Comparison of ENCODE assay signal across 8 cellular contexts in the genomic region with DNA sequence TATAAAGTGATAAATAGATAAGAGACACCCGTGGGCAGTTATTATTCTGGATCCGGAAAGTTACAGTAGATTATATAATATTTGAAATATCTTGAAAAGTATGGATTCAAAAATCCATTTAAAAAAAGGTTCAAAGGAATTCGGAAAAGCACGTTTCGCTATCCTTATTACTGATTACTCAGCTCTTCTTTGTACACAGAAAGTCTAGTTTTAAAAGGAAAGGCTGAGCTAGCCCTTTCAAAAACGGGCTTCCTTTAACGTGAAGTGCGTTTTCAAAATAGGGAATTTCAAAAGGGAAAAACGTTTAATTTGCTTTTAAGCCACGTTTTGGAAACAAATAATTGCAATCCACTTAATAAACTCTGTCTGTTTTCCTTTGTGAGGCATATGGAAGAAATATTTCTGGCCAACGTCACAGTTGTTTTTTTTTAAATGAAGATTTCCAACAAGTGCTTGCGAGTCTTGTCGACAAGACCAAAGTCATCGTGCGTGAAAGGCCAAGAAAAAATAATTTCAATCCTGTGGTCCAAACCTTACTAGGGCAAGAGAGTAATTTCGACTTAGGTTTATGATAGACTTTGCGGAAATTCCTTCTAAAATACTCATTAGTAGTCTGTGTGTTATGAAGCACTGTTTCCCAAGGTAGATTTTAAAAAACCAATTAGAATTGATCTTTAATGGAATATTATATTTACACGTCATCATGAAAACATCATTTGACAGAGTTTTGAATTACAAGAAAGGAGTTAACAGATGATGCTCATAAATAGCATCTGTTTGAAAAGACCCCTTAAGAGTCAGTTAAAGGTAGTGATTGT. TPM values are rescaled to one million over a fixed set of nuclear protein-coding genes. Genes with fewer than 3 reads are reported as not detected.
DNase-seq lines count a peak whose midpoint lies in the region; ATAC-seq and TF ChIP-seq lines count a peak whose summit lies in the region.

No MANE protein-coding gene starts in this region.

- TF ChIP-seq CTCF in PC-9 (conservative IDR thresholded peaks at IDR 0.05), result no peak

- H3K4me3 ChIP-seq in PC-9, result peak overlapping the region; percentile 71
- peak overlapping the region; percentile 87 for H3K4me3 ChIP-seq in ectodermal cell (ENCODE audit: insufficient read depth, low read depth, low read length)
- peak overlapping the region; percentile 79 for H3K4me3 ChIP-seq in naive thymus-derived CD4-positive, alpha-beta T cell (ENCODE audit: low read length)

- BruUV-seq in PC-9 (replicated peaks; lab: Mats Ljungman, UMichigan), result no TSS peak

- H3K36me3 ChIP-seq in PC-9 (ENCODE audit: low read depth), result no peaks in the 10 kb centered on the region
- H3K36me3 ChIP-seq in ectodermal cell (ENCODE audit: control insufficient read depth, insufficient read depth, low read length), result no peaks in the 10 kb centered on the region
- H3K36me3 ChIP-seq in naive thymus-derived CD4-positive, alpha-beta T cell (ENCODE audit: control insufficient read depth in 2 of 3, insufficient read depth in 3 of 3, low read length in 3 of 3), result no peaks in the 10 kb centered on the region

- no peaks in the 10 kb centered on the region for H4K20me1 ChIP-seq in PC-9 (ENCODE audit: insufficient read depth)

- ATAC-seq in naive thymus-derived CD4-positive, alpha-beta T cell, result no peak
- ATAC-seq in GM18870 (IDR thresholded peaks at IDR 0.05; ENCODE audit: unreplicated experiment), result no peak
- no peak for ATAC-seq in GM21529 (IDR thresholded peaks at IDR 0.05; ENCODE audit: unreplicated experiment)

- CTCF ChIA-PET in PC-9 (lab: Charles Lee), result no interaction called here
- CTCF ChIA-PET in naive thymus-derived CD4-positive, alpha-beta T cell (lab: Charles Lee), result interaction anchor here (1.1 kb wide), 1 partner anchor 9 kb away, joined by 4 read pairs; no protein-coding TSS in a partner anchor

- H3F3A ChIP-seq in PC-9 (ENCODE audit: insufficient read depth, low read depth), result peaks cover 24% of the 10 kb centered on the region

- H3K4me3 Mint-ChIP-seq in naive thymus-derived CD4-positive, alpha-beta T cell, result peak overlapping the region; percentile 67 to 98 (median 84)

- 2 to 4% methylated on average over 15 to 17 of the region's 18 CpGs for WGBS in ectodermal cell, 2 experiments

- peak overlapping the region; percentile 79 for H3K27ac ChIP-seq in PC-9
- H3K27ac ChIP-seq in ectodermal cell (ENCODE audit: insufficient read depth, low read depth, low read length, poor library complexity, severe bottlenecking), result peak overlapping the region; percentile 99
- peak overlapping the region; percentile 68 for H3K27ac ChIP-seq in naive thymus-derived CD4-positive, alpha-beta T cell (ENCODE audit: low read depth, low read length)

- DNase-seq in SHP77 treated with DMSO at 0.1 percent for 48 hours (lab: John Stamatoyannopoulos, UW) (peak; percentile 43), SHP77 (lab: John Stamatoyannopoulos, UW) (no peak), PC-9 (no peak), GDM1 (lab: John Stamatoyannopoulos, UW) (no peak)
- DNase-seq in naive thymus-derived CD4-positive, alpha-beta T cell, result no peak

- no peaks in the 10 kb centered on the region for H3K9me2 ChIP-seq in PC-9 (ENCODE audit: insufficient read depth)

- H3K9me3 ChIP-seq in PC-9 (ENCODE audit: insufficient read depth, low read depth) (no peaks in the 10 kb centered on the region), ectodermal cell (ENCODE audit: control insufficient read depth, low read length) (no peaks in the 10 kb centered on the region)
- H3K9me3 ChIP-seq in naive thymus-derived CD4-positive, alpha-beta T cell (ENCODE audit: control insufficient read depth in 2 of 3, low read length in 3 of 3), result no peaks in the 10 kb centered on the region

- peaks cover 18 to 44% (median 36%) of the 10 kb centered on the region in 7 donors for H3K4me1 Mint-ChIP-seq in naive thymus-derived CD4-positive, alpha-beta T cell

- H3K79me2 ChIP-seq in PC-9 (ENCODE audit: low read depth), result no peaks in the 10 kb centered on the region

- peaks cover 6 to 62% (median 19%) of the 10 kb centered on the region in 5 donors for H3K27me3 Mint-ChIP-seq in naive thymus-derived CD4-positive, alpha-beta T cell

- peak overlapping the region; percentile 98 for H3K4me2 ChIP-seq in PC-9

- H3K9me3 Mint-ChIP-seq in naive thymus-derived CD4-positive, alpha-beta T cell, result no peaks in the 10 kb centered on the region

- POLR2A ChIA-PET in PC-9 (lab: Charles Lee; ENCODE audit: unreplicated experiment), result interaction anchor here (0.6 to 0.7 kb wide), 2 partner anchors 32 to 67 kb away, joined by 3 to 4 read pairs; no protein-coding TSS in a partner anchor
- POLR2A ChIA-PET in naive thymus-derived CD4-positive, alpha-beta T cell (lab: Charles Lee), result interaction anchor here (1.2 to 2.1 kb wide), 4 partner anchors 9 to 701 kb away, joined by 3 to 10 read pairs (median 6); partner anchors contain the start of gene DNAJC1

- peak overlapping the region in 8 of 9 donors; percentile 71 to 97 (median 90) for H3K27ac Mint-ChIP-seq in naive thymus-derived CD4-positive, alpha-beta T cell

- H2AFZ ChIP-seq in PC-9, result peak overlapping the region; percentile 83

- intact Hi-C loops in PC-9 (cut with micrococcal nuclease; ENCODE audit: unreplicated experiment), result loop anchor here (2.0 to 10.0 kb wide), 4 partner anchors 249 to 907 kb away; no protein-coding TSS in a partner anchor
- intact Hi-C loops in naive thymus-derived CD4-positive, alpha-beta T cell (cut with micrococcal nuclease), result loop anchor here (2.0 to 10.0 kb wide), 4 partner anchors 475 to 1127 kb away; partner anchors contain the start of genes BMI1 (in 1 of the 2) and DNAJC1 (in 1 of the 2)

- no peaks in the 10 kb centered on the region for H3K27me3 ChIP-seq in PC-9 (ENCODE audit: insufficient read depth, low read depth)
- H3K27me3 ChIP-seq in ectodermal cell (ENCODE audit: control insufficient read depth, insufficient read depth, low read length, poor library complexity, severe bottlenecking), result no peaks in the 10 kb centered on the region
- H3K27me3 ChIP-seq in naive thymus-derived CD4-positive, alpha-beta T cell (ENCODE audit: control insufficient read depth in 2 of 2, insufficient read depth in 2 of 2, low read length in 2 of 2), result no peaks in the 10 kb centered on the region

- H3K4me1 ChIP-seq in PC-9 (replicated peaks; ENCODE audit: insufficient read depth), result peaks cover 38% of the 10 kb centered on the region
- H3K4me1 ChIP-seq in ectodermal cell (ENCODE audit: control insufficient read depth, insufficient read depth, low read length), result peaks cover 14% of the 10 kb centered on the region
- peaks cover 7 to 20% of the 10 kb centered on the region in 2 donors for H3K4me1 ChIP-seq in naive thymus-derived CD4-positive, alpha-beta T cell (ENCODE audit: control insufficient read depth in 2 of 2, insufficient read depth in 2 of 2, low read length in 2 of 2)

- peaks cover 0 to 8% (median 0%) of the 10 kb centered on the region in 5 donors for H3K36me3 Mint-ChIP-seq in naive thymus-derived CD4-positive, alpha-beta T cell

RNA-seq across cellular contexts. Expression of gene SKIDA1, which starts 2.4 kb away (rescaled TPM):
- total RNA-seq in PC-9 (2021), result 0.65 and 1.1 TPM in 2 replicates
- polyA plus RNA-seq in ectodermal cell (2013, experiment 1 of 4), result 126 TPM
- polyA plus RNA-seq in ectodermal cell (2013, experiment 2 of 4), result 107 TPM
- polyA plus RNA-seq in ectodermal cell (2013, experiment 3 of 4), result 98.2 TPM
- 116 TPM for polyA plus RNA-seq in ectodermal cell (2013, experiment 4 of 4)
- under 1 TPM in 4 of 5 experiments, not detected in 1; 0.17 to 0.45 (median 0.28) TPM for total RNA-seq in naive thymus-derived CD4-positive, alpha-beta T cell
- polyA plus RNA-seq in naive thymus-derived CD4-positive, alpha-beta T cell, result under 1 TPM in 1 of 2 donors, not detected in 1; 0.38 TPM

RNA-seq across cellular contexts. Expression of gene MLLT10, which starts 6.2 kb away (rescaled TPM):
- total RNA-seq in PC-9 (2021), result 39.6 and 48.4 TPM in 2 replicates
- 56.5 TPM for polyA plus RNA-seq in ectodermal cell (2013, experiment 1 of 4)
- 63.5 TPM for polyA plus RNA-seq in ectodermal cell (2013, experiment 2 of 4)
- polyA plus RNA-seq in ectodermal cell (2013, experiment 3 of 4), result 51.2 TPM
- polyA plus RNA-seq in ectodermal cell (2013, experiment 4 of 4), result 51.5 TPM
- 10 to 100 TPM; 50.0 to 74.2 (median 67.9) TPM for total RNA-seq in naive thymus-derived CD4-positive, alpha-beta T cell
- polyA plus RNA-seq in naive thymus-derived CD4-positive, alpha-beta T cell, result 1 to 10 TPM; 6.0 to 8.8 TPM
